ENCODE assay signal across 26 cellular contexts in the genomic region with DNA sequence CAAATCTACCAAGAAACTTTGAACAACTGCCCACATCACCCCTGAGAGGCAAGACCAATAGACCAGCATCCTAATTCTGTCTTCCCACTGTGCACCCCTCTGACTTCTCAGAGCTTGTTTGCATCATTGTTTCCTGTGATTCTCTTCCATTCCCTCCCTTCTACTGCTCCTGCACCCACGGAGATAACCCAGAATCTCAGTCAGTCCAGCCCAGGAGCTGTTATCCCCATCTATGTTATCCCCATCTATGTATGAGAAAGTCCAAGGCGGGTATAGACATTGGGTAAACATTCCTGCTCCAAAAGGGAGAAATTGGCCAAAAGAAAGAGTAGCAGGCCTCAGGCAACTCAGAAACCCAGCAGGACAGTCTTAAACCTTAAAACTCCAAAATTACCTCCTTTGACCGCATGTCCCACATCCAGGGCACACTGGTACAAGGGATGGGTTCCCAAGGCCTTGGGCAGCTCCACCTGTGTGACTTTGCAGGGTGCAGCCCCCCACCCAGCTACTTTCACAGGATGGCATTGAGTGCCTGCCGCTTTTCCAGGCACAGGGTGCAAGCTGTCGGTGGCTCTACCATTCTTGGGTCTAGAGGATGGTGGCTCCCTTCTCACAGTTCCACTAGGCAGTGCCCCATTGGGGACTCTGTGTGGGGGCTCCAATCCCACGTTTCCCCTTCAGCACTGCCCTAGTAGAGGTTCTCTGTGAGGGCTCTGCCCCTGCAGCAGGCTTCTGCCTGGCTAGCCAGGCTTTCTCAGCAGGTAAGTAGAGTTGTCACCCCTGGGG.
"Had no signal": no experiment of that assay in that cellular context is flagged by ENCODE, and none has a peak within 500 bp of the region (broad histone marks: within the 10 kb centered on the region; RNA-seq: fewer than 3 reads in every experiment).

No MANE protein-coding gene starts in this region.

- H3K27me3 Mint-ChIP-seq: dendritic cell treated with granulocyte-macrophage colony-stimulating factor and Interleukin-4, amounts not matched to agents 40 ng/mL and 50 ng/mL, for 4 days had no signal

- ATAC-seq: foreskin keratinocyte; gastroesophageal sphincter; heart left ventricle; left lobe of liver; mucosa of descending colon; right lobe of liver; stimulated activated naive B cell treated with anti-CD40 and anti-IgM and Interleukin-4, amounts not matched to agents 10 μg/mL and 1 μg/mL and 100 μg/mL, for 72 hours had no signal

- H3K4me1 Mint-ChIP-seq: memory B cell; naive B cell; neural crest cell; stimulated activated naive B cell treated with anti-CD40 and anti-IgM and Interleukin-4, amounts not matched to agents 10 μg/mL and 1 μg/mL and 100 μg/mL, for 72 hours had no signal

- H3K9me3 Mint-ChIP-seq: dendritic cell treated with granulocyte-macrophage colony-stimulating factor and Interleukin-4, amounts not matched to agents 40 ng/mL and 50 ng/mL, for 4 days; memory B cell; natural killer cell treated with Interleukin-12 subunit alpha and Interleukin-12 subunit beta and Interleukin-15 and Interleukin-18, amount 100 ng/mL, for 72 hours; stimulated activated naive B cell treated with anti-CD40 and anti-IgM and Interleukin-4, amounts not matched to agents 10 μg/mL and 1 μg/mL and 100 μg/mL, for 72 hours; stimulated activated naive CD8-positive, alpha-beta T cell treated with anti-CD3 and anti-CD28 coated beads, Interleukin-15, Interleukin-2, amounts not matched to agents 100 ng/mL and 50 ng/mL, for 24 hours had no signal

- DNase-seq: effector memory CD4-positive, alpha-beta T cell; foreskin keratinocyte; heart left ventricle; kidney; mucosa of descending colon; naive B cell; right lobe of liver; small intestine; stimulated activated CD4-positive, alpha-beta T cell treated with anti-CD3 and anti-CD28 coated beads, Interleukin-15, amount 100 ng/mL, for 24 hours; stimulated activated CD4-positive, alpha-beta T cell treated with anti-CD3 and anti-CD28 coated beads, Interleukin-2, amount 100 ng/mL, for 48 hours; stimulated activated naive B cell treated with anti-CD40 and anti-IgM and Interleukin-4, amounts not matched to agents 10 μg/mL and 1 μg/mL and 100 μg/mL, for 72 hours; transverse colon had no signal

- H3K4me3 ChIP-seq: gastroesophageal sphincter, heart left ventricle, hepatocyte, lung, mucosa of descending colon, right lobe of liver, suprapubic skin, transverse colon had no signal

- H3K36me3 ChIP-seq: gastroesophageal sphincter, heart left ventricle, neutrophil, right lobe of liver, suprapubic skin, transverse colon had no signal

- H3K27ac ChIP-seq: foreskin keratinocyte, gastroesophageal sphincter, heart left ventricle, hepatocyte, neutrophil, parathyroid adenoma, right lobe of liver, suprapubic skin, transverse colon had no signal

- H3K27ac Mint-ChIP-seq: dendritic cell treated with granulocyte-macrophage colony-stimulating factor and Interleukin-4, amounts not matched to agents 40 ng/mL and 50 ng/mL, for 4 days; memory B cell; mesothelial cell of epicardium; natural killer cell treated with Interleukin-12 subunit alpha and Interleukin-12 subunit beta and Interleukin-15 and Interleukin-18, amount 100 ng/mL, for 72 hours; progenitor cell of endocrine pancreas; stimulated activated naive B cell treated with anti-CD40 and anti-IgM and Interleukin-4, amounts not matched to agents 10 μg/mL and 1 μg/mL and 100 μg/mL, for 72 hours; stimulated activated naive CD8-positive, alpha-beta T cell treated with anti-CD3 and anti-CD28 coated beads, Interleukin-15, Interleukin-2, amounts not matched to agents 100 ng/mL and 50 ng/mL, for 24 hours had no signal

- H3K9ac ChIP-seq: parathyroid adenoma had no signal

- H3K4me2 ChIP-seq: hepatocyte had no signal

- H3K27me3 ChIP-seq: foreskin keratinocyte, hepatocyte, neutrophil, right lobe of liver, transverse colon had no signal

- H3K4me3 Mint-ChIP-seq: dendritic cell treated with granulocyte-macrophage colony-stimulating factor and Interleukin-4, amounts not matched to agents 40 ng/mL and 50 ng/mL, for 4 days; memory B cell; mesothelial cell of epicardium; natural killer cell treated with Interleukin-12 subunit alpha and Interleukin-12 subunit beta and Interleukin-15 and Interleukin-18, amount 100 ng/mL, for 72 hours; neural crest cell; stimulated activated naive B cell treated with anti-CD40 and anti-IgM and Interleukin-4, amounts not matched to agents 10 μg/mL and 1 μg/mL and 100 μg/mL, for 72 hours; stimulated activated naive CD8-positive, alpha-beta T cell treated with anti-CD3 and anti-CD28 coated beads, Interleukin-15, Interleukin-2, amounts not matched to agents 100 ng/mL and 50 ng/mL, for 24 hours had no signal

- H3K36me3 Mint-ChIP-seq: memory B cell; mesothelial cell of epicardium; naive B cell; natural killer cell treated with Interleukin-12 subunit alpha and Interleukin-12 subunit beta and Interleukin-15 and Interleukin-18, amount 100 ng/mL, for 72 hours; stimulated activated naive B cell treated with anti-CD40 and anti-IgM and Interleukin-4, amounts not matched to agents 10 μg/mL and 1 μg/mL and 100 μg/mL, for 72 hours had no signal

- H3K4me1 ChIP-seq: foreskin keratinocyte, gastroesophageal sphincter, heart left ventricle, parathyroid adenoma, right lobe of liver, suprapubic skin, transverse colon had no signal

- H3K9me3 ChIP-seq: gastroesophageal sphincter, heart left ventricle, mucosa of descending colon, neutrophil, right lobe of liver, suprapubic skin, transverse colon had no signal
